9 cellular contexts compared by ENCODE assay signal in the genomic region with DNA sequence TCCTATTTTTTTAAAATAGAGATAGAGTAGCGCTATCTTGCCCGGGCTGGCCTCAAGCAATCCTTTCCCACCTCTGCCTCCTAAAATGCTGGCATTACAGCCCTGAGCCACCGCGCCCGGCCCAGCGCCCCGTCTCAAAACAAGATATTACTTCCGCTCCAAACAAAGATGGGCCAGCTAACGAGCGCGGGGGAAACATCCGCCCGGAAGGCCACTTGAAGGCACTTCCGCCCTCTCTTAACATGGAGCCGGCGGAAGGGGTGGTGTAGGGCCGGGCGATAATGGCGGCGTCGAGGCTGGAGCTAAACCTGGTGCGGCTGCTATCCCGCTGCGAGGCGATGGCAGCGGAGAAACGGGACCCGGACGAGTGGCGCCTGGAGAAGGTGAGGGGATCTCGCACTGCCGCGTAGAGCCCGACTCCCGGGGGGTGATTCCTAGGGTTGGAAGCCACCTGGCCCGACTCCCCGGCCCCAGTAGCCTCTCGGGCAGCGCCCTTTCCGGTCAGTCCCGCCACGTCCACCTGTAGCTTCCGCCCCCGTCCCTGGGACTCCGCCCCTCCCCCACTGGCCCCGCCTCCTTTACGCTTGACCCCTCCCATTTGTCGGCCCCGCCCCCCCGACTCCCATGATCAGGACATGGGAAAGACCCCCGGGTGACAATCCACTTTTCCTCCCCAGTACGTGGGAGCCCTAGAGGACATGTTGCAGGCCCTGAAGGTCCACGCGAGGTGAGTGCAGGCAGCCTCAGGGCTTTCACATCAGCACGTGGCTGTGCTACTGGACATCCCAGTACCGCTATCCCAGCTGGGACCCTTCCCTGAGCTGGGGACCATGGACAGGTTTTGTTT.
A peak's percentile ranks its signal among the peaks of the same experiment; 100 is the strongest.
DNase-seq lines count a peak whose midpoint lies in the region; ATAC-seq, FAIRE-seq and TF ChIP-seq lines count a peak whose summit lies in the region.
"Had no signal": no experiment of that assay in that cellular context is flagged by ENCODE, and none has a peak within 500 bp of the region (broad histone marks: within the 10 kb centered on the region; RNA-seq: fewer than 3 reads in every experiment).

TSS of gene USE1 (plus strand) at position 233 of the 847 bp plus-strand sequence. CDS start at position 282, 49 bp downstream.

- FAIRE-seq in islet of Langerhans (lab: Jason Lieb, UNC) = peak; percentile 58
- FAIRE-seq: A204.1 had no signal

- ATAC-seq in GM18858 (IDR thresholded peaks at IDR 0.05; ENCODE audit: unreplicated experiment) = peak; percentile 56
- peak; percentile 83 for ATAC-seq in HG03159 (IDR thresholded peaks at IDR 0.05; ENCODE audit: unreplicated experiment)

- DNase-seq in NCI-H345 treated with DMSO at 0.1 percent for 48 hours (lab: John Stamatoyannopoulos, UW; ENCODE audit: unreplicated experiment) = peak; percentile 68
- peak; percentile 78 for DNase-seq in activated CD4-positive, CD25-positive, alpha-beta regulatory T cell treated with anti-CD3 and anti-CD28 coated beads, Interleukin-2, amount 50 U/mL, for 16 hours (ENCODE audit: low read depth, low spot score)
- peak; percentile 88 for DNase-seq in central memory CD4-positive, alpha-beta T cell
- DNase-seq in stimulated activated CD4-positive, alpha-beta T cell treated with anti-CD3 and anti-CD28 coated beads, Interleukin-12 subunit alpha, Interleukin-12 subunit beta, amount 100 ng/mL, for 4 hours = peak; percentile 76

- H3K27ac ChIP-seq in 22Rv1 = peak within 1 kb of the TSS; percentile 85

- TF ChIP-seq CTCF in 22Rv1 (IDR thresholded peaks at IDR 0.05) = no peak

Comparison
In these comparisons a context has a peak if more than half of its experiments do, and no peak if none do; other contexts are left out.
1. Peak in every context shown above with its lines: DNase-seq, ATAC-seq and H3K27ac ChIP-seq.